Comparison of ENCODE assay signal across 1 cellular context in the genomic region with DNA sequence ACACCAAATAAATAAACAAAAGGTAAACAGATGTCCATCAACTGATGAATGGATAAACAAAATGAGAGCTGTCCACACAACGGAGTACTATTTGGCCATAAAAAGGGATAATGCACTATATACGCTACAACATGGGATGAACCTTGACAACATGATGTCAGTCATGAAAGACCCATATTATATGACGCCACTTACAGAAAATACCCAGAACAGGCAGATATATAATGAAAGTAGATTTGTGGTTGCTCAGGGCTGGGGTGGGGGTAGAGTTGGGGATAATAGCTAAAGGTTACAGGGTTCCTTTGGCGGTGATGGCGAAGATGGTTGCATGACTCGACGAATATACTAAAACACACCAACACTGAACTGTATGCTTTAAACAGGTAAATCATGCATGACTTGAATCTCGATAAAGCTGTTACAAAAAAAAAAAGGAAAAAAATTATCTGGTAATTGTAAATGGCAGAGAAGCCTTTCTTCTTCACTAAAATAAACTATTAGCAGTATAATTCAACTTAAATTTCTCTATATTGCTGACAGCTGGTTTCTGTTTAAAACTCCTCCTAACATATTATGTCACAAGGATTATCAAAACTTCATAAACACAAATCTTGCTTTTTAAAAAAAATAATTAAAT.
TF ChIP-seq lines count a peak whose summit lies in the region.

No MANE protein-coding gene starts in this region.

TF ChIP-seq in HepG2, 621 proteins besides CTCF, POLR2A, EP300 and RAD21:
- TF ChIP-seq FOXA1 (IDR thresholded peaks at IDR 0.05) (no peak), FOXA1 (CRISPR knock-in tag; IDR thresholded peaks at IDR 0.05) (no peak), ZNF839 (CRISPR knock-in tag; IDR thresholded peaks at IDR 0.05; ENCODE audit: borderline replicate concordance) (no peak)
- TF ChIP-seq, protein P1, sequence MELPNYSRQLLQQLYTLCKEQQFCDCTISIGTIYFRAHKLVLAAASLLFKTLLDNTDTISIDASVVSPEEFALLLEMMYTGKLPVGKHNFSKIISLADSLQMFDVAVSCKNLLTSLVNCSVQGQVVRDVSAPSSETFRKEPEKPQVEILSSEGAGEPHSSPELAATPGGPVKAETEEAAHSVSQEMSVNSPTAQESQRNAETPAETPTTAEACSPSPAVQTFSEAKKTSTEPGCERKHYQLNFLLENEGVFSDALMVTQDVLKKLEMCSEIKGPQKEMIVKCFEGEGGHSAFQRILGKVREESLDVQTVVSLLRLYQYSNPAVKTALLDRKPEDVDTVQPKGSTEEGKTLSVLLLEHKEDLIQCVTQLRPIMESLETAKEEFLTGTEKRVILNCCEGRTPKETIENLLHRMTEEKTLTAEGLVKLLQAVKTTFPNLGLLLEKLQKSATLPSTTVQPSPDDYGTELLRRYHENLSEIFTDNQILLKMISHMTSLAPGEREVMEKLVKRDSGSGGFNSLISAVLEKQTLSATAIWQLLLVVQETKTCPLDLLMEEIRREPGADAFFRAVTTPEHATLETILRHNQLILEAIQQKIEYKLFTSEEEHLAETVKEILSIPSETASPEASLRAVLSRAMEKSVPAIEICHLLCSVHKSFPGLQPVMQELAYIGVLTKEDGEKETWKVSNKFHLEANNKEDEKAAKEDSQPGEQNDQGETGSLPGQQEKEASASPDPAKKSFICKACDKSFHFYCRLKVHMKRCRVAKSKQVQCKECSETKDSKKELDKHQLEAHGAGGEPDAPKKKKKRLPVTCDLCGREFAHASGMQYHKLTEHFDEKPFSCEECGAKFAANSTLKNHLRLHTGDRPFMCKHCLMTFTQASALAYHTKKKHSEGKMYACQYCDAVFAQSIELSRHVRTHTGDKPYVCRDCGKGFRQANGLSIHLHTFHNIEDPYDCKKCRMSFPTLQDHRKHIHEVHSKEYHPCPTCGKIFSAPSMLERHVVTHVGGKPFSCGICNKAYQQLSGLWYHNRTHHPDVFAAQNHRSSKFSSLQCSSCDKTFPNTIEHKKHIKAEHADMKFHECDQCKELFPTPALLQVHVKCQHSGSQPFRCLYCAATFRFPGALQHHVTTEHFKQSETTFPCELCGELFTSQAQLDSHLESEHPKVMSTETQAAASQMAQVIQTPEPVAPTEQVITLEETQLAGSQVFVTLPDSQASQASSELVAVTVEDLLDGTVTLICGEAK (IDR thresholded peaks at IDR 0.05) = 0 out of 2 replicates have a peak, but pooled peaks have one; percentile 23
- TF ChIP-seq, protein P1 (CRISPR knock-in tag; IDR thresholded peaks at IDR 0.05) = no peak
